In the genomic region with DNA sequence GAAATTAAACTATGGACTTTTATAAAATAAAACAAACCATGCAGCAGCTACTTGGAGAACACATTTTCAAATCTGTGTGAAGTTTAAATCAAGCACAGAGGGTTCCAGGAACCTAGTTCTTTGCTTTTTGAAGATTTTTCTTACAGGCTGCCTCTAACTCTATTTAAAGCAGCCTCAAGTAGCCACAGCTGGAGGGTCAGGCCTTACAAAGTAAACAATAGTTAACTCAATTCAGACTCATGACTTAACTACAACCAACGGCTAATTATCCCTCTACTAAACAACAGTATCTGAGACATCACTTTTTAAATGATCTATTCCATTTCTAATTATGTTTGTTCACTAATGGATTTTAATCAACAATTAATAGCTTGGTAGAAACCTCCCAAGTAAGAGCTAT, we compare ENCODE assay signal across 13 cellular contexts. TPM values are rescaled to one million over a fixed set of nuclear protein-coding genes. Genes with fewer than 3 reads are reported as not detected.
DNase-seq lines count a peak whose midpoint lies in the region; ATAC-seq and TF ChIP-seq lines count a peak whose summit lies in the region.
"Had no signal": no experiment of that assay in that cellular context is flagged by ENCODE, and none has a peak within 500 bp of the region (broad histone marks: within the 10 kb centered on the region; RNA-seq: fewer than 3 reads in every experiment).

No MANE protein-coding gene starts in this region.

- H3K9ac ChIP-seq in muscle layer of colon (ENCODE audit: low read length): no peak overlapping the region
- H3K9ac ChIP-seq: SK-N-SH had no signal

- no peaks in the 10 kb centered on the region for H3K27me3 ChIP-seq in heart right ventricle
- no peaks in the 10 kb centered on the region for H3K27me3 ChIP-seq in right cardiac atrium (ENCODE audit: control insufficient read depth, insufficient read depth)
- H3K27me3 ChIP-seq in muscle layer of colon (ENCODE audit: control insufficient read depth in 1 of 2, insufficient read depth in 2 of 2, low read length in 2 of 2): no peaks in the 10 kb centered on the region
- H3K27me3 ChIP-seq in uterus: no peaks in the 10 kb centered on the region
- H3K27me3 ChIP-seq: MG63 had no signal

- TF ChIP-seq CTCF in heart right ventricle (IDR thresholded peaks at IDR 0.05) (no peak), astrocyte of the spinal cord (IDR thresholded peaks at IDR 0.05; ENCODE audit: low read depth, low read length) (no peak), uterus (IDR thresholded peaks at IDR 0.05) (no peak)

- H3K36me3 ChIP-seq in heart right ventricle (no peaks in the 10 kb centered on the region), muscle layer of colon (ENCODE audit: insufficient read depth, low read length) (no peaks in the 10 kb centered on the region), uterus (no peaks in the 10 kb centered on the region)
- H3K36me3 ChIP-seq: MG63 had no signal

- no peaks in the 10 kb centered on the region for H3K9me3 ChIP-seq in heart right ventricle
- H3K9me3 ChIP-seq in right cardiac atrium (ENCODE audit: control insufficient read depth, low read length): no peaks in the 10 kb centered on the region
- no peaks in the 10 kb centered on the region for H3K9me3 ChIP-seq in muscle layer of colon (ENCODE audit: low read length)
- no peaks in the 10 kb centered on the region for H3K9me3 ChIP-seq in uterus
- H3K9me3 ChIP-seq: MG63, SK-N-SH had no signal

- 37 to 45% methylated on average over 1 of the region's 1 CpG for WGBS in heart right ventricle, 2 donors
- WGBS in right cardiac atrium: 46% methylated on average over 1 of the region's 1 CpG

- H3K4me1 ChIP-seq in heart right ventricle (peaks cover 31 to 99% (median 85%) of the 10 kb centered on the region in 9 donors), right cardiac atrium (ENCODE audit: control insufficient read depth, insufficient read depth, low read length) (peaks cover 5% of the 10 kb centered on the region), muscle layer of colon (ENCODE audit: insufficient read depth, low read length) (peaks cover 97% of the 10 kb centered on the region), uterus (peaks cover 5 to 14% of the 10 kb centered on the region in 2 donors)

- H3K27ac ChIP-seq in heart right ventricle (peak overlapping the region in 8 of 10 donors; percentile 2 to 61 (median 40)), right cardiac atrium (ENCODE audit: low read length) (no peak overlapping the region), muscle layer of colon (ENCODE audit: low read depth, low read length) (peak overlapping the region; percentile 74), uterus (peak overlapping the region; percentile 60 to 61)

- ATAC-seq in heart right ventricle (no peak), right cardiac atrium (no peak), GM21367 (IDR thresholded peaks at IDR 0.05; ENCODE audit: unreplicated experiment) (no peak), GM21717 (IDR thresholded peaks at IDR 0.05; ENCODE audit: unreplicated experiment) (no peak)

- no peak for TF ChIP-seq POLR2A in uterus (IDR thresholded peaks at IDR 0.05)

- intact Hi-C loops in heart right ventricle (cut with DNase I) (loop anchor here in 3 of 10 donors (5.0 to 10.0 kb wide), 3 partner anchors 39 to 216 kb away; no protein-coding TSS in a partner anchor), right cardiac atrium (cut with DNase I) (loop anchor here in 2 of 4 donors (10.0 kb wide), 2 partner anchors 46 to 76 kb away; no protein-coding TSS in a partner anchor), uterus (cut with DNase I; ENCODE audit: low total_unique reads) (no loop called here)

- DNase-seq in heart right ventricle (no peak), right cardiac atrium (no peak), astrocyte of the spinal cord (ENCODE audit: low read depth, low spot score) (peak; percentile 49), uterus (no peak), SIG-M5 treated with dmso at 0.1 percent for 504 hours (lab: John Stamatoyannopoulos, UW; ENCODE audit: unreplicated experiment) (no peak)
- DNase-seq: MG63; NCI-H526 treated with DMSO at 0.1 percent for 48 hours; nucleus accumbens; SK-N-SH; stimulated activated CD4-positive, alpha-beta T cell treated with anti-CD3 and anti-CD28 coated beads, Interleukin-4, amount 100 ng/mL, for 1 hour had no signal

- in situ Hi-C loops in astrocyte of the spinal cord (cut with HindIII; ENCODE audit: low sequenced_read_pairs): no loop called here

- no peak overlapping the region for H3K4me3 ChIP-seq in heart right ventricle
- H3K4me3 ChIP-seq in right cardiac atrium (ENCODE audit: low read length): no peak overlapping the region
- H3K4me3 ChIP-seq in astrocyte of the spinal cord (ENCODE audit: low read depth, low read length): no peak overlapping the region
- no peak overlapping the region for H3K4me3 ChIP-seq in muscle layer of colon (ENCODE audit: low read depth in 1 of 2, low read length in 2 of 2)
- no peak overlapping the region for H3K4me3 ChIP-seq in uterus
- H3K4me3 ChIP-seq: MG63 had no signal

RNA-seq across cellular contexts. Expression of a gene that starts 9.8 kb away (rescaled TPM):
- total RNA-seq in heart right ventricle (100 to 1,000 TPM in 3 of 10 donors, 10 to 100 TPM in 7; 71.9 to 109 (median 95.2) TPM), right cardiac atrium (100 to 1,000 TPM; 103 to 140 (median 122) TPM), uterus (100 to 1,000 TPM in 2 of 4 donors, 10 to 100 TPM in 2; 20.9 to 108 (median 69.6) TPM)
- polyA plus RNA-seq in heart right ventricle (10 to 100 TPM; 23.8 to 33.8 TPM), right cardiac atrium (80.2 TPM)
